Comparison of ENCODE assay signal across 25 cellular contexts in genomic region chr4:32776435-32777203, GRCh38.
"Had no signal": no experiment of that assay in that cellular context is flagged by ENCODE, and none has a peak within 500 bp of the region (broad histone marks: within the 10 kb centered on the region; RNA-seq: fewer than 3 reads in every experiment).

No MANE protein-coding gene starts in this region.

- H3K27ac ChIP-seq: colonic mucosa, epithelial cell of prostate, esophagus squamous epithelium, gastrocnemius medialis, heart right ventricle, left ventricle myocardium inferior, lower lobe of right lung had no signal

- H3K27me3 ChIP-seq: colonic mucosa, esophagus squamous epithelium, gastrocnemius medialis, heart right ventricle had no signal

- DNase-seq: colonic mucosa; cortex of kidney; effector CD8-positive, alpha-beta T cell; effector memory CD8-positive, alpha-beta T cell; endodermal cell; erythroblast; esophagus squamous epithelium; foreskin fibroblast; foreskin melanocyte; gastrocnemius medialis; glutamatergic neuron; head of caudate nucleus; heart right ventricle; hippocampal formation; left cardiac atrium; left ventricle myocardium inferior; lower lobe of right lung; mesenchymal stem cell; midbrain; naive thymus-derived CD4-positive, alpha-beta T cell had no signal

- H3K36me3 ChIP-seq: colonic mucosa, esophagus squamous epithelium, gastrocnemius medialis, heart right ventricle, left ventricle myocardium inferior, lower lobe of right lung had no signal

- ATAC-seq: effector memory CD8-positive, alpha-beta T cell; esophagus mucosa; gastrocnemius medialis; heart right ventricle; left cardiac atrium; lower lobe of right lung; naive thymus-derived CD4-positive, alpha-beta T cell had no signal

- FAIRE-seq: endometrium, islet of Langerhans, keratinocyte had no signal

- H3K4me3 ChIP-seq: colonic mucosa, esophagus squamous epithelium, gastrocnemius medialis, heart right ventricle, left ventricle myocardium inferior, lower lobe of right lung had no signal

- H3K4me1 ChIP-seq: colonic mucosa, esophagus squamous epithelium, gastrocnemius medialis, heart right ventricle, left ventricle myocardium inferior, lower lobe of right lung had no signal

- H3K9me3 ChIP-seq: colonic mucosa, esophagus squamous epithelium, gastrocnemius medialis, left ventricle myocardium inferior, lower lobe of right lung had no signal
